ENCODE assay signal across 8 cellular contexts in the genomic region with DNA sequence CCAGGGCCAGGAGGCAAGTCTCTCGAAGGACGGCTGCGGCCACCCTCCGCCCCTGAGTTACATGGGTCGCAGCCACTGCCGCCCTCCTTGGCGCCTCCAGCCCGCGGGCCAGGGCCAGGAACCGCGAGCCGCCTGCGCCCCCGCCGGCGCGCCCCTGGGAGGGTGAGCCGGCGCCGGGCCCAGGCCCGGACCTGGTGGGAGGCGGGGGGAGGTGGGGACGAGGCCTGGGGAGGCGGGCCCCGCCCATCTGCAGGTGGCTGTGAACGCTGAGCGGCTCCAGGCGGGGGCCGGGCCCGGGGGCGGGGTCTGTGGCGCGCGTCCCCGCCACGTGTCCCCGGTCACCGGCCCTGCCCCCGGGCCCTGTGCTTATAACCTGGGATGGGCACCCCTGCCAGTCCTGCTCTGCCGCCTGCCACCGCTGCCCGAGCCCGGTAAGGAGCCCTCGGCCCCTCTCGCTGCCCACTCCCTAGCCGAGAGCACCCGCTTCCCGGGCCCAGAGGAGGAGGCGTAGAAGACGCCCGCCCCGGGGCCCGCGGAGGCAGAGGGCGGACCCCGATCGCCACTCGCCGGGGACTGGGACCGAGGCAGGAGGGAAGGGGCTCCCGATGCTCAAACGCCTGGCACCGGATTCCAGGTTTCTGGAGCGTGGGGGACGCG. TPM values are rescaled to one million over a fixed set of nuclear protein-coding genes. Genes with fewer than 3 reads are reported as not detected.
DNase-seq lines count a peak whose midpoint lies in the region; ATAC-seq and TF ChIP-seq lines count a peak whose summit lies in the region.

A gene (plus strand): TSS at position 397 of the 657 bp plus-strand sequence. CDS start 7,268 bp downstream, outside the sequence.

- WGBS in body of pancreas, 2 donors, result 0% methylated on average over 52 of the region's 66 CpGs; no CpG with 5 or more reads in 1 of the 2 donors

- peak within 1 kb of the TSS; percentile 96 for H2AFZ ChIP-seq in ACC112 (ENCODE audit: low read length, unreplicated experiment)

- peaks cover 14% of the 10 kb centered on the region for H3K79me2 ChIP-seq in ACC112 (ENCODE audit: control insufficient read depth, insufficient read depth, low read length, unreplicated experiment)

- H3K36me3 ChIP-seq in ACC112 (ENCODE audit: insufficient read depth, low read length) (no peaks in the 10 kb centered on the region), body of pancreas (replicated peaks in 1 of 2; ENCODE audit: insufficient read depth in 1 of 2, low read depth in 2 of 2) (no peaks in the 10 kb centered on the region)

- DNase-seq in T follicular helper cell (ENCODE audit: low read depth) (peak; percentile 25), body of pancreas (peak; percentile 80 to 92 (median 88)), islet precursor cell (peak; percentile 88), SIG-M5 (lab: John Stamatoyannopoulos, UW) (no peak)
- DNase-seq in stimulated activated CD4-positive, alpha-beta T cell treated with anti-CD3 and anti-CD28 coated beads, Interleukin-15, amount 100 ng/mL, for 1 hour (ENCODE audit: low read depth in 1 of 2, low spot score in 1 of 2), result peak; percentile 17 to 47

- intact Hi-C loops in body of pancreas (cut with DNase I), result no loop called here

- ATAC-seq in HG02678 (IDR thresholded peaks at IDR 0.05; ENCODE audit: unreplicated experiment), result peak; percentile 43
- peak; percentile 80 for ATAC-seq in body of pancreas
- no peak for ATAC-seq in HG02870 (IDR thresholded peaks at IDR 0.05; ENCODE audit: unreplicated experiment)

- peaks cover 27% of the 10 kb centered on the region for H3K4me1 ChIP-seq in ACC112 (ENCODE audit: control insufficient read depth, insufficient read depth, low read length, unreplicated experiment)
- peaks cover 33% of the 10 kb centered on the region for H3K4me1 ChIP-seq in body of pancreas

- no peak for TF ChIP-seq CTCF in body of pancreas (IDR thresholded peaks at IDR 0.05)

- H3K4me3 ChIP-seq in ACC112 (ENCODE audit: low read depth, low read length) (peak within 1 kb of the TSS; percentile 87), body of pancreas (peak within 1 kb of the TSS; percentile 9 to 53)

- H3K27me3 ChIP-seq in ACC112 (ENCODE audit: insufficient read depth, low read length), result no peaks in the 10 kb centered on the region
- no peaks in the 10 kb centered on the region for H3K27me3 ChIP-seq in body of pancreas

- H3K9me3 ChIP-seq in body of pancreas, result no peaks in the 10 kb centered on the region

- TF ChIP-seq POLR2A in body of pancreas (IDR thresholded peaks at IDR 0.05), result peak; percentile 46 to 80 (median 63)

- H3K27ac ChIP-seq in ACC112 (ENCODE audit: low read depth, low read length) (peak within 1 kb of the TSS; percentile 76), body of pancreas (peak within 1 kb of the TSS; percentile 53 to 69 (median 61))

RNA-seq across cellular contexts. Expression of the gene that starts here (rescaled TPM):
- 100 to 1,000 TPM in 1 of 2 donors, 10 to 100 TPM in 1; 31.6 to 120 TPM for total RNA-seq in body of pancreas
